In the genomic region with DNA sequence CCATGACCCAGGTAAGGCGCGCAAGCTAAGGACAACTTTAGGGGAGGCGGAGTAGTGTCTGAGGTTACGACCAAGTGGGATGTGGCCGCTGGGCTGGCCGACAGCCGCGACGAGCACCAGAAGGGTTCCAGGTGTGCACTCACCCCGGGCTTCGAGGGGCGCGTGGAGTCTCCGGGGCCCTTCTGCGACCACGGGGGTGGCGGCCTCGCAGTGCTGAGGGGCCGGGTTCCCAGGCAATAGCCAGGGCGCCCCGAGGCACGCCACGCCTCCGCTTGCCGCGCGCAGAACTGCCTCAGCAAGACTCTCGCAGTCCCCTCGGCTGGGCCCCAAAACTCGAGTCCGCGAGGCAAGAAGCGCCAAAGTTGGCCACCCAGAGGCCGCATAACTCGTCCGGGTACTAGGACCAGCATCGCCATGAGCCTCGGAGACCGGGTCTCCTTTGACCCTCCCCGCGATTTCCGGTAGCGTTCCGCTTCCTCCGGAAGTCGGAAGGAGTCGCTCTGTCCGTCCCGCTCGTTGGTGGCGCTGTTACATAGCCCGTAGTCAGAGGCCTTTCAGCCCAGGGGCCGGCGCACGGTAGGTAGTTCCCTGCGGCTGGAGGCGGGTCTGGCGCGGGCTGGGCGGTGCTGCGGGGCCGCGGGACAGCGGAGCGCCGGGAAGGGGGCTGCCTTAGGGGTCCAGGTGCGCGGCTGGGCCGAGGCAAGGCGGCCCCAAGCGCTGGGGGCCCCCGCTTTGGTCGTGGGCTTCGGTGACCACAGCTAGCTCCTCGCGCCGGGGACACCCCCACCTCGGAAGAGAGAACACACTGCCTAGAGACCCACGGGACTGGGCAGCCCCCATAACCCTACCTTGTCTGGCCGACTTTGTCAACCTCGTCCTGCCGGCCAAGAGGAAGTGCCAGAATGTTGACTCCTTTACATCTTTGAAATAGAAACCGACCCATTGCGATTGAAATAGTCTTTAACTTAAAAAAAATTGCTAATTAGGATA, we compare ENCODE assay signal across 8 cellular contexts.
A peak's percentile ranks its signal among the peaks of the same experiment; 100 is the strongest.
DNase-seq lines count a peak whose midpoint lies in the region; ATAC-seq lines count a peak whose summit lies in the region.

A gene with protein sequence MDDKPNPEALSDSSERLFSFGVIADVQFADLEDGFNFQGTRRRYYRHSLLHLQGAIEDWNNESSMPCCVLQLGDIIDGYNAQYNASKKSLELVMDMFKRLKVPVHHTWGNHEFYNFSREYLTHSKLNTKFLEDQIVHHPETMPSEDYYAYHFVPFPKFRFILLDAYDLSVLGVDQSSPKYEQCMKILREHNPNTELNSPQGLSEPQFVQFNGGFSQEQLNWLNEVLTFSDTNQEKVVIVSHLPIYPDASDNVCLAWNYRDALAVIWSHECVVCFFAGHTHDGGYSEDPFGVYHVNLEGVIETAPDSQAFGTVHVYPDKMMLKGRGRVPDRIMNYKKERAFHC (plus strand): TSS at position 503 of the 990 bp plus-strand sequence. CDS start 7,333 bp downstream, outside the sequence.
A gene (minus strand): TSS at position 442 of the 990 bp plus-strand sequence. CDS start 26 bp downstream, at position 416.

- peak; percentile 96 for ATAC-seq in GM19467 (IDR thresholded peaks at IDR 0.05; ENCODE audit: unreplicated experiment)
- peak; percentile 95 for ATAC-seq in effector memory CD8-positive, alpha-beta T cell (replicated peaks)

- H3K27ac Mint-ChIP-seq in effector memory CD8-positive, alpha-beta T cell: peak within 1 kb of the TSS; percentile 93 to 98

- peak within 1 kb of the TSS; percentile 91 to 98 for H3K4me3 Mint-ChIP-seq in effector memory CD8-positive, alpha-beta T cell

- peaks cover 19 to 58% of the 10 kb centered on the region in 2 donors for H3K4me1 Mint-ChIP-seq in effector memory CD8-positive, alpha-beta T cell (ENCODE audit: low read depth in 2 of 2)

- no peaks in the 10 kb centered on the region for H3K9me3 Mint-ChIP-seq in effector memory CD8-positive, alpha-beta T cell

- H3K27me3 Mint-ChIP-seq in effector memory CD8-positive, alpha-beta T cell: no peaks in the 10 kb centered on the region

- H3K36me3 Mint-ChIP-seq in effector memory CD8-positive, alpha-beta T cell (ENCODE audit: insufficient read depth): peaks cover 13% of the 10 kb centered on the region

- DNase-seq in COLO829 (ENCODE audit: low spot score) (peak; percentile 88), HS-27A (ENCODE audit: low read depth) (peak; percentile 89), medulla oblongata (ENCODE audit: extremely low spot score) (peak; percentile 97)
- DNase-seq in NK-92 treated with Interleukin-12 subunit alpha and Interleukin-12 subunit beta, amount 100 ng/mL, for 24 hours (lab: John Stamatoyannopoulos, UW): peak; percentile 72
- peak; percentile 75 to 82 for DNase-seq in activated CD8-positive, alpha-beta memory T cell treated with anti-CD3 and anti-CD28 coated beads for 4 hours (ENCODE audit: low read depth in 2 of 2)
- DNase-seq in effector memory CD8-positive, alpha-beta T cell: peak; percentile 83 to 87 (median 85)
- DNase-seq in stimulated activated CD8-positive, alpha-beta memory T cell treated with anti-CD3 and anti-CD28 coated beads, Interleukin-12 subunit alpha, Interleukin-12 subunit beta, amount 100 ng/mL, for 1 hour (ENCODE audit: low read depth): peak; percentile 83

Comparison
In these comparisons a context has a peak if more than half of its experiments do, and no peak if none do; other contexts are left out.
1. Peak in every context shown above with its lines: DNase-seq and ATAC-seq.